In the genomic region with DNA sequence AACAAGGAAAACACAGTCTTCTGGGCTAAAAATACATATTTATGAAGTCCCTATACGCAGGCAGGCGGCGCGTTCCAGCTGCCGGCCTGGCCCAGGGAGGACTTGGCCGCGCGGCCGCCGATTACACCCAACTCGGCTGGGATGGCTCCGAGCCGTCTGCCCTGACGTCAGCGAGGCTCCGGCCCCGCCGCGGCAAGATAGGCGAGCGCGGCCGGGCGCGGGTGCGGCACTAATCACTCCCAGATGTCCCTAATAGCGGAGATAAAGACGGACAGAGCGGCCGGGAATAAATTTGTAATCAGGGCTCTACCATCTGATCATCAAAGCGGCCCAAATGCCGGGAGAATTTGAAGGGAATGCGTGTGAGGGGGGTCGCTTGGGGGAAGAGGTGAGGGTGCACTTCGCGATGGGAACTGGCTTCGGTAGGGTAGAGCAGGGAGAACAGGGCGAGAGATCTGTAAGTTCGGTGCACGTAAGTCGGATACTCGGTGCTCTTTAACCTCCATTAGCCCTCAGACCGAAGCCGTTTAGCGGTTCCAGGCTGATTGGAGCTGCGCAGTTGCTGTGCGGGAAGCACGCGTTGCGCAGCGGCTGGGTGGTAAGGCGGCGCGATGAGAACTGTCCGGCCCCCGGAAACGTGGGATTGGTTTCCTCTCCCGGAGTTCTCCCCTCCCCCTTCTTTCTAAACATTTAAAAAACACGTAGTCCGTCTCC, we compare ENCODE assay signal across 8 cellular contexts. TPM values are rescaled to one million over a fixed set of nuclear protein-coding genes. Genes with fewer than 3 reads are reported as not detected.
DNase-seq lines count a peak whose midpoint lies in the region; ATAC-seq and TF ChIP-seq lines count a peak whose summit lies in the region.

No MANE protein-coding gene starts in this region.

- TF ChIP-seq CTCF in cardiac muscle cell (IDR thresholded peaks at IDR 0.05; ENCODE audit: low read depth, low read length) (no peak), prostate gland (IDR thresholded peaks at IDR 0.05) (no peak)

- CTCF ChIA-PET in activated CD8-positive, alpha-beta memory T cell treated with anti-CD3 and anti-CD28 coated beads, Interleukin-2, amount 10 ng/mL, durations not matched to agents 7 days and 5 days (lab: Charles Lee), result no interaction called here
- CTCF ChIA-PET in activated CD4-positive, alpha-beta memory T cell treated with anti-CD3 and anti-CD28 coated beads, Interleukin-2, amount 10 ng/mL, durations not matched to agents 7 days and 5 days (lab: Charles Lee), result no interaction called here

- H3K27me3 ChIP-seq in cardiac muscle cell, result peaks cover 9% of the 10 kb centered on the region
- H3K27me3 ChIP-seq in prostate gland (replicated peaks; ENCODE audit: insufficient read depth), result peaks cover 62% of the 10 kb centered on the region

- POLR2A ChIA-PET in activated CD4-positive, alpha-beta memory T cell treated with anti-CD3 and anti-CD28 coated beads, Interleukin-2, amount 10 ng/mL, durations not matched to agents 7 days and 5 days (lab: Charles Lee), result no interaction called here

- no peak overlapping the region for H3K27ac Mint-ChIP-seq in activated CD8-positive, alpha-beta memory T cell treated with anti-CD3 and anti-CD28 coated beads, Interleukin-2, amount 10 ng/mL, durations not matched to agents 7 days and 5 days
- peak overlapping the region; percentile 21 for H3K27ac Mint-ChIP-seq in activated CD4-positive, alpha-beta memory T cell treated with anti-CD3 and anti-CD28 coated beads, Interleukin-2, amount 10 ng/mL, durations not matched to agents 7 days and 5 days

- H3K9me3 ChIP-seq in cardiac muscle cell (ENCODE audit: low read depth), result no peaks in the 10 kb centered on the region
- H3K9me3 ChIP-seq in prostate gland, result no peaks in the 10 kb centered on the region

- intact Hi-C loops in prostate gland (cut with DNase I), result no loop called here

- 3% methylated on average over 55 of the region's 60 CpGs for WGBS in prostate gland

- H3K4me1 Mint-ChIP-seq in activated CD8-positive, alpha-beta memory T cell treated with anti-CD3 and anti-CD28 coated beads, Interleukin-2, amount 10 ng/mL, durations not matched to agents 7 days and 5 days, result peaks cover 5% of the 10 kb centered on the region
- H3K4me1 Mint-ChIP-seq in activated CD4-positive, alpha-beta memory T cell treated with anti-CD3 and anti-CD28 coated beads, Interleukin-2, amount 10 ng/mL, durations not matched to agents 7 days and 5 days, result peaks cover 10% of the 10 kb centered on the region

- ATAC-seq in activated CD8-positive, alpha-beta memory T cell treated with anti-CD3 and anti-CD28 coated beads, Interleukin-2, amount 10 ng/mL, durations not matched to agents 7 days and 5 days, result no peak

- H3K36me3 Mint-ChIP-seq in activated CD8-positive, alpha-beta memory T cell treated with anti-CD3 and anti-CD28 coated beads, Interleukin-2, amount 10 ng/mL, durations not matched to agents 7 days and 5 days, result peaks cover 4% of the 10 kb centered on the region
- H3K36me3 Mint-ChIP-seq in activated CD4-positive, alpha-beta memory T cell treated with anti-CD3 and anti-CD28 coated beads, Interleukin-2, amount 10 ng/mL, durations not matched to agents 7 days and 5 days (ENCODE audit: low read depth), result peaks cover 29% of the 10 kb centered on the region

- H3K27ac ChIP-seq in cardiac muscle cell (peak overlapping the region; percentile 98), prostate gland (no peak overlapping the region)

- H3K36me3 ChIP-seq in cardiac muscle cell (peaks cover 32% of the 10 kb centered on the region), prostate gland (no peaks in the 10 kb centered on the region)

- H3K4me1 ChIP-seq in cardiac muscle cell (ENCODE audit: low read depth) (peaks cover 35% of the 10 kb centered on the region), prostate gland (replicated peaks) (peaks cover 4% of the 10 kb centered on the region)

- TF ChIP-seq POLR2A in prostate gland (IDR thresholded peaks at IDR 0.05), result no peak

- H3K4me3 Mint-ChIP-seq in activated CD8-positive, alpha-beta memory T cell treated with anti-CD3 and anti-CD28 coated beads, Interleukin-2, amount 10 ng/mL, durations not matched to agents 7 days and 5 days, result no peak overlapping the region
- no peak overlapping the region for H3K4me3 Mint-ChIP-seq in activated CD4-positive, alpha-beta memory T cell treated with anti-CD3 and anti-CD28 coated beads, Interleukin-2, amount 10 ng/mL, durations not matched to agents 7 days and 5 days

- peaks cover 97% of the 10 kb centered on the region for H3K27me3 Mint-ChIP-seq in activated CD8-positive, alpha-beta memory T cell treated with anti-CD3 and anti-CD28 coated beads, Interleukin-2, amount 10 ng/mL, durations not matched to agents 7 days and 5 days
- peaks cover 94% of the 10 kb centered on the region for H3K27me3 Mint-ChIP-seq in activated CD4-positive, alpha-beta memory T cell treated with anti-CD3 and anti-CD28 coated beads, Interleukin-2, amount 10 ng/mL, durations not matched to agents 7 days and 5 days

- H3K4me3 ChIP-seq in cardiac muscle cell (peak overlapping the region; percentile 96), prostate gland (peak overlapping the region; percentile 13 to 22)

- H3K9me3 Mint-ChIP-seq in activated CD8-positive, alpha-beta memory T cell treated with anti-CD3 and anti-CD28 coated beads, Interleukin-2, amount 10 ng/mL, durations not matched to agents 7 days and 5 days (ENCODE audit: low read depth), result no peaks in the 10 kb centered on the region
- H3K9me3 Mint-ChIP-seq in activated CD4-positive, alpha-beta memory T cell treated with anti-CD3 and anti-CD28 coated beads, Interleukin-2, amount 10 ng/mL, durations not matched to agents 7 days and 5 days, result peaks cover 2% of the 10 kb centered on the region

- DNase-seq in activated CD8-positive, alpha-beta memory T cell treated with anti-CD3 and anti-CD28 coated beads, Interleukin-2, amount 10 ng/mL, durations not matched to agents 7 days and 5 days, result peak; percentile 34
- DNase-seq in activated CD8-positive, alpha-beta memory T cell treated with anti-CD3 and anti-CD28 coated beads, Interleukin-2, amount 50 U/mL, for 4 hours, result no peak
- no peak for DNase-seq in activated CD4-positive, alpha-beta memory T cell treated with anti-CD3 and anti-CD28 coated beads, Interleukin-2, amount 10 ng/mL, durations not matched to agents 7 days and 5 days
- DNase-seq in cardiac muscle cell (ENCODE audit: low read depth in 1 of 2, low spot score in 1 of 2), result peak; percentile 94 to 97
- DNase-seq in prostate gland (ENCODE audit: low spot score), result no peak
- DNase-seq in DMS79 (lab: John Stamatoyannopoulos, UW), result no peak
- no peak for DNase-seq in KG1 (lab: John Stamatoyannopoulos, UW)
- DNase-seq in GDM1 (lab: John Stamatoyannopoulos, UW), result no peak

RNA-seq across cellular contexts. Expression of gene HAND2, which starts 7.7 kb away (rescaled TPM):
- total RNA-seq in activated CD8-positive, alpha-beta memory T cell treated with anti-CD3 and anti-CD28 coated beads, Interleukin-2, amount 10 ng/mL, durations not matched to agents 7 days and 5 days, result not detected
- total RNA-seq in activated CD4-positive, alpha-beta memory T cell treated with anti-CD3 and anti-CD28 coated beads, Interleukin-2, amount 10 ng/mL, durations not matched to agents 7 days and 5 days, result not detected
- total RNA-seq in cardiac muscle cell (352 and 607 TPM in 2 replicates), prostate gland (1 to 10 TPM in 1 of 2 donors, not detected in 1; 7.5 TPM)
- 175 and 199 TPM in 2 replicates for polyA plus RNA-seq in cardiac muscle cell

Comparison
In these comparisons a context has a peak if more than half of its experiments do, and no peak if none do; other contexts are left out.
1. DNase-seq: peak in activated CD8-positive, alpha-beta memory T cell treated with anti-CD3 and anti-CD28 coated beads, Interleukin-2, amount 10 ng/mL, durations not matched to agents 7 days and 5 days (single experiment) and cardiac muscle cell (2 of 2); none in activated CD8-positive, alpha-beta memory T cell treated with anti-CD3 and anti-CD28 coated beads, Interleukin-2, amount 50 U/mL, for 4 hours (single experiment), activated CD4-positive, alpha-beta memory T cell treated with anti-CD3 and anti-CD28 coated beads, Interleukin-2, amount 10 ng/mL, durations not matched to agents 7 days and 5 days (single experiment), prostate gland (single experiment), DMS79 (single experiment), KG1 (single experiment) and GDM1 (single experiment).
2. RNA of gene HAND2, which starts 7.7 kb away (total RNA-seq): 352 to 607 TPM in cardiac muscle cell; 7.5 TPM in prostate gland, not detected in activated CD8-positive, alpha-beta memory T cell treated with anti-CD3 and anti-CD28 coated beads, Interleukin-2, amount 10 ng/mL, durations not matched to agents 7 days and 5 days and not detected in activated CD4-positive, alpha-beta memory T cell treated with anti-CD3 and anti-CD28 coated beads, Interleukin-2, amount 10 ng/mL, durations not matched to agents 7 days and 5 days; every median in the first group is over 10 times any median in the second.